ENCODE assay signal across 1 cellular context in the genomic region with DNA sequence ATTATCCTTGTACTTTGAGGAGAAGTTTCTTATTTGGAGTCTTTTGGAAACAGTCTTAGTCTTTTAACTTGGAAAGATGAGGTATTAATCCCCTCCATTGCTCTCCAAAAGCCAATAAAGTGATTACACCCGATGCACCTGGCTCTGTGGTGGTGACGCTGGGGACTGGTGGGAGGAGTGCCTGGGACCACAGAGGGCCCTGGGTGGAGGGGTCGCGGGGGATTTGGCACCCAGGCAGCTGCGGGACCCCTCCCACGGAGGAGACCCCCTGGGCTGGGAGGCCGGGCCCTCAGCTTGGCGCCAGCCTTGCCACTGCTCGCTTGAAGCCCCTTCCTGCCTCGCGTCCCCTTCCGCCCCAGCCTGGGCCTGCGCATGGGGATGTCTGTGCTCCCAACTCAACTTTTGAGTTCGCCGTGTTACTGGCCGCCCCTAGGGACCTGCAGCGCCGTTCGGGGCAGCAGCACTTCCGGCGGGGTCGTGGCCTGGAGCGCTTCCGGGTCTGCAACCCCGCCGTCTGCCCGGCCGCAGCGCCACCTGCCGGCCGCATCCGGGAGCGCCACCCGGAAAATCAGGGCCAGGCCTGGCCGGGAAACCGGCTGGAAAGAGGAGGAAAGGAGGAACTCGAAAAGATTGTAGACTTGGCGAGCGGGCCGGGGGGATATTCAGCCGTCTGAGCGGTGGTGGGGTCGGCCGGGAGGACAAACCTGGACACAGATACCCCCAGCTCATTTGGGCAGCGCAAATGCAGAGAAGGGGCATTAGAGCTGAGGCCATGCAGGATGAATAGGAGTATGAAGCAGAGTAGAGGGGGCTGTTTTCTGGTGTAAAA.
TF ChIP-seq lines count a peak whose summit lies in the region.

No MANE protein-coding gene starts in this region.

TF ChIP-seq in GM12878, 131 proteins besides CTCF, POLR2A, EP300 and RAD21 (continues in another document):
- peak; percentile 86 for TF ChIP-seq HCFC1 (IDR thresholded peaks at IDR 0.05; ENCODE audit: low read length)
- peak; percentile 60 for TF ChIP-seq RELA (IDR thresholded peaks at IDR 0.05; ENCODE audit: borderline replicate concordance, partially characterized antibody)
- TF ChIP-seq SUZ12 (IDR thresholded peaks at IDR 0.05; ENCODE audit: unreplicated experiment), result no peak
- TF ChIP-seq NRF1 (conservative IDR thresholded peaks at IDR 0.05; ENCODE audit: low read depth, low read length), result peak; percentile 39; the same call in 1 of the 2 replicates
- no peak for TF ChIP-seq NFXL1 (IDR thresholded peaks at IDR 0.05; ENCODE audit: borderline replicate concordance)
- peak; percentile 96 for TF ChIP-seq BACH1 (IDR thresholded peaks at IDR 0.05; ENCODE audit: borderline replicate concordance)
- no peak for TF ChIP-seq USF2 (IDR thresholded peaks at IDR 0.05; ENCODE audit: borderline replicate concordance, low read depth, low read length)
- TF ChIP-seq, protein P1, sequence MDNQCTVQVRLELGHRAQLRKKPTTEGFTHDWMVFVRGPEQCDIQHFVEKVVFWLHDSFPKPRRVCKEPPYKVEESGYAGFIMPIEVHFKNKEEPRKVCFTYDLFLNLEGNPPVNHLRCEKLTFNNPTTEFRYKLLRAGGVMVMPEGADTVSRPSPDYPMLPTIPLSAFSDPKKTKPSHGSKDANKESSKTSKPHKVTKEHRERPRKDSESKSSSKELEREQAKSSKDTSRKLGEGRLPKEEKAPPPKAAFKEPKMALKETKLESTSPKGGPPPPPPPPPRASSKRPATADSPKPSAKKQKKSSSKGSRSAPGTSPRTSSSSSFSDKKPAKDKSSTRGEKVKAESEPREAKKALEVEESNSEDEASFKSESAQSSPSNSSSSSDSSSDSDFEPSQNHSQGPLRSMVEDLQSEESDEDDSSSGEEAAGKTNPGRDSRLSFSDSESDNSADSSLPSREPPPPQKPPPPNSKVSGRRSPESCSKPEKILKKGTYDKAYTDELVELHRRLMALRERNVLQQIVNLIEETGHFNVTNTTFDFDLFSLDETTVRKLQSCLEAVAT (IDR thresholded peaks at IDR 0.05), result no peak
- TF ChIP-seq E2F8 (IDR thresholded peaks at IDR 0.05; ENCODE audit: low read depth, partially characterized antibody), result peak; percentile 23
- peak; percentile 95 for TF ChIP-seq GABPA (IDR thresholded peaks at IDR 0.05; ENCODE audit: low read depth)
- TF ChIP-seq ZZZ3 (IDR thresholded peaks at IDR 0.05; ENCODE audit: control insufficient read depth, insufficient read length, low read depth), result no peak
- TF ChIP-seq CHD4 (IDR thresholded peaks at IDR 0.05), result no peak
- no peak for TF ChIP-seq SRF (IDR thresholded peaks at IDR 0.05; ENCODE audit: low read depth in 2 of 2, low read length in 2 of 2)
- peak; percentile 89 for TF ChIP-seq ELK1 (IDR thresholded peaks at IDR 0.05; ENCODE audit: low read depth, low read length)
- no peak for TF ChIP-seq ATF7 (IDR thresholded peaks at IDR 0.05; ENCODE audit: low read depth)
- peak; percentile 98 for TF ChIP-seq POLR2AphosphoS2 (IDR thresholded peaks at IDR 0.05; ENCODE audit: low read depth, low read length)
- no peak; the same call in 1 of the 2 replicates for TF ChIP-seq TAF1 (IDR thresholded peaks at IDR 0.05; ENCODE audit: borderline replicate concordance, low read depth, low read length)
- no peak for TF ChIP-seq NR2C2 (IDR thresholded peaks at IDR 0.05; ENCODE audit: borderline replicate concordance, control insufficient read depth, insufficient read length, low read depth)
- peak; percentile 82 for TF ChIP-seq SMC3 (IDR thresholded peaks at IDR 0.05; ENCODE audit: borderline replicate concordance, low read length)
- peak; percentile 43; the same call in 1 of the 2 replicates for TF ChIP-seq PAX5 (IDR thresholded peaks at IDR 0.05; ENCODE audit: borderline replicate concordance, low read depth, low read length)
- TF ChIP-seq CEBPB (IDR thresholded peaks at IDR 0.05; ENCODE audit: borderline replicate concordance in 1 of 2, low read depth in 2 of 2, low read length in 2 of 2), result no peak
- TF ChIP-seq RFX5 (IDR thresholded peaks at IDR 0.05; ENCODE audit: low read depth, low read length), result no peak
- TF ChIP-seq, protein P2, sequence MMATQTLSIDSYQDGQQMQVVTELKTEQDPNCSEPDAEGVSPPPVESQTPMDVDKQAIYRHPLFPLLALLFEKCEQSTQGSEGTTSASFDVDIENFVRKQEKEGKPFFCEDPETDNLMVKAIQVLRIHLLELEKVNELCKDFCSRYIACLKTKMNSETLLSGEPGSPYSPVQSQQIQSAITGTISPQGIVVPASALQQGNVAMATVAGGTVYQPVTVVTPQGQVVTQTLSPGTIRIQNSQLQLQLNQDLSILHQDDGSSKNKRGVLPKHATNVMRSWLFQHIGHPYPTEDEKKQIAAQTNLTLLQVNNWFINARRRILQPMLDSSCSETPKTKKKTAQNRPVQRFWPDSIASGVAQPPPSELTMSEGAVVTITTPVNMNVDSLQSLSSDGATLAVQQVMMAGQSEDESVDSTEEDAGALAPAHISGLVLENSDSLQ (IDR thresholded peaks at IDR 0.05), result peak; percentile 10; the same call in 1 of the 2 replicates
- no peak for TF ChIP-seq ZNF217 (IDR thresholded peaks at IDR 0.05)
- peak; percentile 84 for TF ChIP-seq TARDBP (IDR thresholded peaks at IDR 0.05; ENCODE audit: borderline replicate concordance)
- peak; percentile 84 for TF ChIP-seq YY1 (IDR thresholded peaks at IDR 0.05; ENCODE audit: low read depth, low read length)
- TF ChIP-seq MEF2B (IDR thresholded peaks at IDR 0.05; ENCODE audit: partially characterized antibody, poor library complexity, severe bottlenecking), result peak; percentile 97
- peak; percentile 32; the same call in 1 of the 2 replicates for TF ChIP-seq POLR2AphosphoS5 (IDR thresholded peaks at IDR 0.05; ENCODE audit: low read length)
- TF ChIP-seq FOS (IDR thresholded peaks at IDR 0.05; ENCODE audit: borderline replicate concordance, extremely low read depth, insufficient read length), result no peak
- TF ChIP-seq NFIC (IDR thresholded peaks at IDR 0.05; ENCODE audit: low read depth, low read length), result no peak
- TF ChIP-seq, protein P3, sequence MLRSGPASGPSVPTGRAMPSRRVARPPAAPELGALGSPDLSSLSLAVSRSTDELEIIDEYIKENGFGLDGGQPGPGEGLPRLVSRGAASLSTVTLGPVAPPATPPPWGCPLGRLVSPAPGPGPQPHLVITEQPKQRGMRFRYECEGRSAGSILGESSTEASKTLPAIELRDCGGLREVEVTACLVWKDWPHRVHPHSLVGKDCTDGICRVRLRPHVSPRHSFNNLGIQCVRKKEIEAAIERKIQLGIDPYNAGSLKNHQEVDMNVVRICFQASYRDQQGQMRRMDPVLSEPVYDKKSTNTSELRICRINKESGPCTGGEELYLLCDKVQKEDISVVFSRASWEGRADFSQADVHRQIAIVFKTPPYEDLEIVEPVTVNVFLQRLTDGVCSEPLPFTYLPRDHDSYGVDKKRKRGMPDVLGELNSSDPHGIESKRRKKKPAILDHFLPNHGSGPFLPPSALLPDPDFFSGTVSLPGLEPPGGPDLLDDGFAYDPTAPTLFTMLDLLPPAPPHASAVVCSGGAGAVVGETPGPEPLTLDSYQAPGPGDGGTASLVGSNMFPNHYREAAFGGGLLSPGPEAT (IDR thresholded peaks at IDR 0.05; ENCODE audit: low read depth), result peak; percentile 32; the same call in 1 of the 2 replicates
- peak; percentile 59; the same call in 1 of the 2 replicates for TF ChIP-seq TBL1XR1 (IDR thresholded peaks at IDR 0.05; ENCODE audit: low read depth, low read length)
- no peak for TF ChIP-seq PAX8 (IDR thresholded peaks at IDR 0.05)
- no peak for TF ChIP-seq EED (IDR thresholded peaks at IDR 0.05; ENCODE audit: low read depth)
- no peak for TF ChIP-seq SP1 (IDR thresholded peaks at IDR 0.05; ENCODE audit: low read depth, low read length)
- TF ChIP-seq, protein P4, sequence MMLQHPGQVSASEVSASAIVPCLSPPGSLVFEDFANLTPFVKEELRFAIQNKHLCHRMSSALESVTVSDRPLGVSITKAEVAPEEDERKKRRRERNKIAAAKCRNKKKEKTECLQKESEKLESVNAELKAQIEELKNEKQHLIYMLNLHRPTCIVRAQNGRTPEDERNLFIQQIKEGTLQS (IDR thresholded peaks at IDR 0.05; ENCODE audit: borderline replicate concordance, extremely low read depth, low read depth, low read length), result 0 out of 2 replicates have a peak, but pooled peaks have one; percentile 10
- TF ChIP-seq ETV6 (conservative IDR thresholded peaks at IDR 0.05 in 1 of 2, IDR thresholded peaks at IDR 0.05 in 1 of 2; ENCODE audit: borderline replicate concordance in 1 of 2, low read depth in 1 of 2), result peak in 1 of 2 experiments; percentile 58; a peak in 1 of 4 replicates
- peak; percentile 76 for TF ChIP-seq SIN3A (IDR thresholded peaks at IDR 0.05; ENCODE audit: low read depth, low read length)
- TF ChIP-seq KDM1A (IDR thresholded peaks at IDR 0.05; ENCODE audit: borderline replicate concordance), result no peak
- peak; percentile 73 for TF ChIP-seq CREM (IDR thresholded peaks at IDR 0.05; ENCODE audit: low read depth)
- peak; percentile 84 for TF ChIP-seq ZNF207 (IDR thresholded peaks at IDR 0.05; ENCODE audit: borderline replicate concordance)
- 0 out of 2 replicates have a peak, but pooled peaks have one; percentile 44 for TF ChIP-seq NBN (IDR thresholded peaks at IDR 0.05)
- no peak; the same call in 1 of the 2 replicates for TF ChIP-seq CBFB (IDR thresholded peaks at IDR 0.05; ENCODE audit: low read depth)
- TF ChIP-seq SIX5 (IDR thresholded peaks at IDR 0.05; ENCODE audit: low read depth, low read length, severe bottlenecking), result peak; percentile 79
- TF ChIP-seq, protein P5, sequence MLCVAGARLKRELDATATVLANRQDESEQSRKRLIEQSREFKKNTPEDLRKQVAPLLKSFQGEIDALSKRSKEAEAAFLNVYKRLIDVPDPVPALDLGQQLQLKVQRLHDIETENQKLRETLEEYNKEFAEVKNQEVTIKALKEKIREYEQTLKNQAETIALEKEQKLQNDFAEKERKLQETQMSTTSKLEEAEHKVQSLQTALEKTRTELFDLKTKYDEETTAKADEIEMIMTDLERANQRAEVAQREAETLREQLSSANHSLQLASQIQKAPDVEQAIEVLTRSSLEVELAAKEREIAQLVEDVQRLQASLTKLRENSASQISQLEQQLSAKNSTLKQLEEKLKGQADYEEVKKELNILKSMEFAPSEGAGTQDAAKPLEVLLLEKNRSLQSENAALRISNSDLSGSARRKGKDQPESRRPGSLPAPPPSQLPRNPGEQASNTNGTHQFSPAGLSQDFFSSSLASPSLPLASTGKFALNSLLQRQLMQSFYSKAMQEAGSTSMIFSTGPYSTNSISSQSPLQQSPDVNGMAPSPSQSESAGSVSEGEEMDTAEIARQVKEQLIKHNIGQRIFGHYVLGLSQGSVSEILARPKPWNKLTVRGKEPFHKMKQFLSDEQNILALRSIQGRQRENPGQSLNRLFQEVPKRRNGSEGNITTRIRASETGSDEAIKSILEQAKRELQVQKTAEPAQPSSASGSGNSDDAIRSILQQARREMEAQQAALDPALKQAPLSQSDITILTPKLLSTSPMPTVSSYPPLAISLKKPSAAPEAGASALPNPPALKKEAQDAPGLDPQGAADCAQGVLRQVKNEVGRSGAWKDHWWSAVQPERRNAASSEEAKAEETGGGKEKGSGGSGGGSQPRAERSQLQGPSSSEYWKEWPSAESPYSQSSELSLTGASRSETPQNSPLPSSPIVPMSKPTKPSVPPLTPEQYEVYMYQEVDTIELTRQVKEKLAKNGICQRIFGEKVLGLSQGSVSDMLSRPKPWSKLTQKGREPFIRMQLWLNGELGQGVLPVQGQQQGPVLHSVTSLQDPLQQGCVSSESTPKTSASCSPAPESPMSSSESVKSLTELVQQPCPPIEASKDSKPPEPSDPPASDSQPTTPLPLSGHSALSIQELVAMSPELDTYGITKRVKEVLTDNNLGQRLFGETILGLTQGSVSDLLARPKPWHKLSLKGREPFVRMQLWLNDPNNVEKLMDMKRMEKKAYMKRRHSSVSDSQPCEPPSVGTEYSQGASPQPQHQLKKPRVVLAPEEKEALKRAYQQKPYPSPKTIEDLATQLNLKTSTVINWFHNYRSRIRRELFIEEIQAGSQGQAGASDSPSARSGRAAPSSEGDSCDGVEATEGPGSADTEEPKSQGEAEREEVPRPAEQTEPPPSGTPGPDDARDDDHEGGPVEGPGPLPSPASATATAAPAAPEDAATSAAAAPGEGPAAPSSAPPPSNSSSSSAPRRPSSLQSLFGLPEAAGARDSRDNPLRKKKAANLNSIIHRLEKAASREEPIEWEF (IDR thresholded peaks at IDR 0.05; ENCODE audit: insufficient replicate concordance, low read depth, low read length), result no peak
